Comparison of ENCODE assay signal across 24 cellular contexts in genomic region chr2:195392446-195393336, GRCh38.
DNase-seq lines count a peak whose midpoint lies in the region; ATAC-seq, FAIRE-seq and TF ChIP-seq lines count a peak whose summit lies in the region.
"Had no signal": no experiment of that assay in that cellular context is flagged by ENCODE, and none has a peak within 500 bp of the region (broad histone marks: within the 10 kb centered on the region; RNA-seq: fewer than 3 reads in every experiment).

No MANE protein-coding gene starts in this region.

- POLR2A ChIA-PET in CD8-positive, alpha-beta T cell (lab: Charles Lee) = no interaction called here

- CTCF ChIA-PET in CD8-positive, alpha-beta T cell (lab: Charles Lee) = no interaction called here

- no peak overlapping the region for H3K27ac ChIP-seq in CD8-positive, alpha-beta T cell (ENCODE audit: low read depth, low read length)
- H3K27ac ChIP-seq in SJCRH30 = no peak overlapping the region
- H3K27ac ChIP-seq: epithelial cell of prostate, prostate gland, tibial nerve had no signal

- ATAC-seq in HG02610 (IDR thresholded peaks at IDR 0.05; ENCODE audit: unreplicated experiment) (peak; percentile 73), HG03108 (IDR thresholded peaks at IDR 0.05; ENCODE audit: unreplicated experiment) (peak; percentile 54), Right ventricle myocardium inferior (no peak)
- no peak for ATAC-seq in CD8-positive, alpha-beta T cell
- ATAC-seq: activated naive CD4-positive, alpha-beta T cell treated with anti-CD3 and anti-CD28 coated beads, Interleukin-2, amount 50 U/mL, for 72 hours; HCT116 had no signal

- H3K27me3 Mint-ChIP-seq in CD8-positive, alpha-beta T cell (ENCODE audit: low read depth) = no peaks in the 10 kb centered on the region
- H3K27me3 Mint-ChIP-seq: CD4-positive, alpha-beta memory T cell; stimulated activated naive CD8-positive, alpha-beta T cell treated with anti-CD3 and anti-CD28 coated beads, Interleukin-15, Interleukin-2, amounts not matched to agents 100 ng/mL and 50 ng/mL, for 24 hours had no signal

- FAIRE-seq in GM19239 (lab: Jason Lieb, UNC) = peak; percentile 76
- FAIRE-seq: astrocyte, GM12892 had no signal

- intact Hi-C loops in CD8-positive, alpha-beta T cell (cut with DNase I, micrococcal nuclease) = no loop called here
- intact Hi-C loops in Right ventricle myocardium inferior (cut with DNase I) = no loop called here

- no peak overlapping the region for H3K4me3 ChIP-seq in CD8-positive, alpha-beta T cell (ENCODE audit: low read depth, low read length)
- H3K4me3 ChIP-seq in SJCRH30 = no peak overlapping the region
- H3K4me3 ChIP-seq: lung, prostate gland, tibial nerve had no signal

- no peak overlapping the region for H3K4me3 Mint-ChIP-seq in CD8-positive, alpha-beta T cell
- H3K4me3 Mint-ChIP-seq: CD4-positive, alpha-beta memory T cell; IgD-negative memory B cell; immature natural killer cell; stimulated activated naive CD8-positive, alpha-beta T cell treated with anti-CD3 and anti-CD28 coated beads, Interleukin-15, Interleukin-2, amounts not matched to agents 100 ng/mL and 50 ng/mL, for 24 hours had no signal

- H3K4me1 Mint-ChIP-seq in CD8-positive, alpha-beta T cell (ENCODE audit: low read depth) = no peaks in the 10 kb centered on the region
- H3K4me1 Mint-ChIP-seq: immature natural killer cell had no signal

- H3K9me3 Mint-ChIP-seq in CD8-positive, alpha-beta T cell = no peaks in the 10 kb centered on the region
- H3K9me3 Mint-ChIP-seq: activated naive CD4-positive, alpha-beta T cell treated with anti-CD3 and anti-CD28 coated beads, Interleukin-2, amount 50 U/mL, for 72 hours; IgD-negative memory B cell; immature natural killer cell; stimulated activated naive CD8-positive, alpha-beta T cell treated with anti-CD3 and anti-CD28 coated beads, Interleukin-15, Interleukin-2, amounts not matched to agents 100 ng/mL and 50 ng/mL, for 24 hours had no signal

- TF ChIP-seq CTCF in CD8-positive, alpha-beta T cell (IDR thresholded peaks at IDR 0.05) = no peak

- no peaks in the 10 kb centered on the region for H3K36me3 ChIP-seq in CD8-positive, alpha-beta T cell (ENCODE audit: insufficient read depth, low read length)
- no peaks in the 10 kb centered on the region for H3K36me3 ChIP-seq in SJCRH30
- H3K36me3 ChIP-seq: prostate gland, tibial nerve had no signal

- H3K4me1 ChIP-seq in CD8-positive, alpha-beta T cell (ENCODE audit: insufficient read depth, low read length) = no peaks in the 10 kb centered on the region
- no peaks in the 10 kb centered on the region for H3K4me1 ChIP-seq in SJCRH30
- H3K4me1 ChIP-seq: prostate gland, tibial nerve had no signal

- no peak overlapping the region for H3K27ac Mint-ChIP-seq in CD8-positive, alpha-beta T cell
- H3K27ac Mint-ChIP-seq: activated naive CD4-positive, alpha-beta T cell treated with anti-CD3 and anti-CD28 coated beads, Interleukin-2, amount 50 U/mL, for 72 hours; CD4-positive, alpha-beta memory T cell; IgD-negative memory B cell; immature natural killer cell; stimulated activated naive CD8-positive, alpha-beta T cell treated with anti-CD3 and anti-CD28 coated beads, Interleukin-15, Interleukin-2, amounts not matched to agents 100 ng/mL and 50 ng/mL, for 24 hours had no signal

- DNase-seq in GM19239 (ENCODE audit: insufficient read length, low spot score) (no peak), UCSD-AML1 (lab: John Stamatoyannopoulos, UW; ENCODE audit: unreplicated experiment) (no peak), Right ventricle myocardium inferior (ENCODE audit: missing footprints) (no peak), SJCRH30 (no peak)
- DNase-seq in CD8-positive, alpha-beta T cell = no peak
- DNase-seq: activated CD4-positive, alpha-beta T cell treated with anti-CD3 and anti-CD28 coated beads for 1 hour; CD4-positive, alpha-beta memory T cell; cerebellar nuclear complex; DMS53; immature natural killer cell; NCI-H2171; stimulated activated CD4-positive, alpha-beta T cell treated with anti-CD3 and anti-CD28 coated beads, Interleukin-2, amount 100 ng/mL, for 24 hours had no signal

- no peaks in the 10 kb centered on the region for H3K27me3 ChIP-seq in CD8-positive, alpha-beta T cell (ENCODE audit: insufficient read depth, low read length)
- H3K27me3 ChIP-seq in SJCRH30 = no peaks in the 10 kb centered on the region
- H3K27me3 ChIP-seq: tibial nerve had no signal

- no peaks in the 10 kb centered on the region for H3K36me3 Mint-ChIP-seq in CD8-positive, alpha-beta T cell
- H3K36me3 Mint-ChIP-seq: activated naive CD4-positive, alpha-beta T cell treated with anti-CD3 and anti-CD28 coated beads, Interleukin-2, amount 50 U/mL, for 72 hours; CD4-positive, alpha-beta memory T cell had no signal

- H3K9me3 ChIP-seq in CD8-positive, alpha-beta T cell (ENCODE audit: low read length) = no peaks in the 10 kb centered on the region
- H3K9me3 ChIP-seq in SJCRH30 (replicated peaks) = no peaks in the 10 kb centered on the region
- H3K9me3 ChIP-seq: prostate gland, tibial nerve had no signal

Comparison
In these comparisons a context has a peak if more than half of its experiments do, and no peak if none do; other contexts are left out.
1. ATAC-seq: peak in HG02610 (single experiment) and HG03108 (single experiment); none in CD8-positive, alpha-beta T cell (single experiment) and Right ventricle myocardium inferior (single experiment).